1 cellular context compared by ENCODE assay signal in genomic region chr12:68959457-68960161, GRCh38.
TF ChIP-seq lines count a peak whose summit lies in the region.

No MANE protein-coding gene starts in this region.

TF ChIP-seq in GM12878, 131 proteins besides CTCF, POLR2A, EP300 and RAD21:
- TF ChIP-seq IKZF2 (IDR thresholded peaks at IDR 0.05) (no peak), ATF7 (IDR thresholded peaks at IDR 0.05; ENCODE audit: low read depth) (no peak), FOXM1 (IDR thresholded peaks at IDR 0.05; ENCODE audit: low read depth, low read length) (no peak), ESRRA (IDR thresholded peaks at IDR 0.05; ENCODE audit: low read length) (no peak), HDAC6 (IDR thresholded peaks at IDR 0.05; ENCODE audit: unreplicated experiment) (no peak), SMARCA5 (IDR thresholded peaks at IDR 0.05) (no peak), TBL1XR1 (IDR thresholded peaks at IDR 0.05; ENCODE audit: low read depth, low read length) (no peak), ZNF207 (IDR thresholded peaks at IDR 0.05; ENCODE audit: borderline replicate concordance) (no peak), BHLHE40 (IDR thresholded peaks at IDR 0.05; ENCODE audit: borderline replicate concordance in 1 of 2, low read depth in 2 of 2, low read length in 1 of 2) (no peak), MYB (IDR thresholded peaks at IDR 0.05; ENCODE audit: borderline replicate concordance, low read depth, low read length) (no peak)
- TF ChIP-seq, protein P1, sequence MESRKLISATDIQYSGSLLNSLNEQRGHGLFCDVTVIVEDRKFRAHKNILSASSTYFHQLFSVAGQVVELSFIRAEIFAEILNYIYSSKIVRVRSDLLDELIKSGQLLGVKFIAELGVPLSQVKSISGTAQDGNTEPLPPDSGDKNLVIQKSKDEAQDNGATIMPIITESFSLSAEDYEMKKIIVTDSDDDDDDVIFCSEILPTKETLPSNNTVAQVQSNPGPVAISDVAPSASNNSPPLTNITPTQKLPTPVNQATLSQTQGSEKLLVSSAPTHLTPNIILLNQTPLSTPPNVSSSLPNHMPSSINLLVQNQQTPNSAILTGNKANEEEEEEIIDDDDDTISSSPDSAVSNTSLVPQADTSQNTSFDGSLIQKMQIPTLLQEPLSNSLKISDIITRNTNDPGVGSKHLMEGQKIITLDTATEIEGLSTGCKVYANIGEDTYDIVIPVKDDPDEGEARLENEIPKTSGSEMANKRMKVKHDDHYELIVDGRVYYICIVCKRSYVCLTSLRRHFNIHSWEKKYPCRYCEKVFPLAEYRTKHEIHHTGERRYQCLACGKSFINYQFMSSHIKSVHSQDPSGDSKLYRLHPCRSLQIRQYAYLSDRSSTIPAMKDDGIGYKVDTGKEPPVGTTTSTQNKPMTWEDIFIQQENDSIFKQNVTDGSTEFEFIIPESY (IDR thresholded peaks at IDR 0.05): no peak
